ENCODE assay signal across 8 cellular contexts in genomic region chr10:59830601-59831259, GRCh38.
A peak's percentile ranks its signal among the peaks of the same experiment; 100 is the strongest.
DNase-seq lines count a peak whose midpoint lies in the region; ATAC-seq and TF ChIP-seq lines count a peak whose summit lies in the region.

No MANE protein-coding gene starts in this region.

- H3K9me2 ChIP-seq in OCI-LY1 (ENCODE audit: low read depth, low read length), result no peaks in the 10 kb centered on the region

- H3K4me1 ChIP-seq in OCI-LY1 (ENCODE audit: insufficient read depth, low read length, severe bottlenecking) (peaks cover 22% of the 10 kb centered on the region), colonic mucosa (no peaks in the 10 kb centered on the region), left lung (no peaks in the 10 kb centered on the region)

- no peak overlapping the region for H3K4me3 ChIP-seq in OCI-LY1 (ENCODE audit: low read depth, low read length, poor library complexity, severe bottlenecking)
- no peak overlapping the region for H3K4me3 ChIP-seq in colonic mucosa
- no peak overlapping the region for H3K4me3 ChIP-seq in left lung

- H3K9me3 ChIP-seq in OCI-LY1 (ENCODE audit: low read length) (no peaks in the 10 kb centered on the region), colonic mucosa (no peaks in the 10 kb centered on the region), left lung (no peaks in the 10 kb centered on the region)

- no peaks in the 10 kb centered on the region; the same call in 1 of the 2 replicates for H3K79me2 ChIP-seq in OCI-LY1 (ENCODE audit: insufficient read depth, low read length)

- H3F3A ChIP-seq in OCI-LY1 (ENCODE audit: insufficient read depth, low read length), result peaks cover 13% of the 10 kb centered on the region

- TF ChIP-seq CTCF in OCI-LY1 (IDR thresholded peaks at IDR 0.05; ENCODE audit: low read length), result peak; percentile 76
- TF ChIP-seq CTCF in colonic mucosa (IDR thresholded peaks at IDR 0.05), result peak; percentile 69
- peak; percentile 64 for TF ChIP-seq CTCF in left lung (IDR thresholded peaks at IDR 0.05)

- no peak overlapping the region for H3K27ac ChIP-seq in OCI-LY1 (ENCODE audit: low read depth, low read length, poor library complexity, severe bottlenecking)
- no peak overlapping the region for H3K27ac ChIP-seq in colonic mucosa
- no peak overlapping the region for H3K27ac ChIP-seq in left lung

- peak; percentile 79 for ATAC-seq in left lung
- ATAC-seq in HG03521 (IDR thresholded peaks at IDR 0.05; ENCODE audit: unreplicated experiment), result no peak
- no peak for ATAC-seq in HG03342 (IDR thresholded peaks at IDR 0.05; ENCODE audit: unreplicated experiment)

- H3K4me2 ChIP-seq in OCI-LY1 (ENCODE audit: low read length), result no peak overlapping the region

- peaks cover 61% of the 10 kb centered on the region for H3K36me3 ChIP-seq in OCI-LY1 (ENCODE audit: insufficient read depth, low read length)
- H3K36me3 ChIP-seq in colonic mucosa, result no peaks in the 10 kb centered on the region
- H3K36me3 ChIP-seq in left lung, result peaks cover 0 to 24% of the 10 kb centered on the region in 2 donors

- DNase-seq in Caki2 (ENCODE audit: low read depth) (peak; percentile 33), H4 (ENCODE audit: low spot score) (peak; percentile 34), colonic mucosa (peak; percentile 66), left lung (no peak), NCI-H187 (lab: John Stamatoyannopoulos, UW) (no peak)

- H3K9ac ChIP-seq in OCI-LY1 (ENCODE audit: low read length), result no peak overlapping the region
- no peak overlapping the region for H3K9ac ChIP-seq in colonic mucosa (ENCODE audit: low read depth in 2 of 2, low read length in 2 of 2)

- in situ Hi-C loops in Caki2 (cut with HindIII; ENCODE audit: low pct_unique_long_range_greater_than_20kb, low sequenced_read_pairs), result no loop called here

- intact Hi-C loops in colonic mucosa (cut with DNase I) (loop anchor here (5.0 kb wide), 1 partner anchor 202 kb away; no protein-coding TSS in a partner anchor), left lung (cut with DNase I) (no loop called here)

- H3K27me3 ChIP-seq in OCI-LY1 (ENCODE audit: insufficient read depth, low read length), result no peaks in the 10 kb centered on the region
- no peaks in the 10 kb centered on the region for H3K27me3 ChIP-seq in colonic mucosa
- H3K27me3 ChIP-seq in left lung, result no peaks in the 10 kb centered on the region

- H4K20me1 ChIP-seq in OCI-LY1 (ENCODE audit: insufficient read depth, low read length), result no peaks in the 10 kb centered on the region

- no peak overlapping the region for H2AFZ ChIP-seq in OCI-LY1 (ENCODE audit: low read length)

Comparison
In these comparisons a context has a peak if more than half of its experiments do, and no peak if none do; other contexts are left out.
1. DNase-seq: peak in Caki2 (single experiment), H4 (single experiment) and colonic mucosa (single experiment); none in left lung (0 of 2) and NCI-H187 (0 of 2).
2. Peak in every context shown above with its lines, with median percentiles within 50 percentile points of each other: CTCF ChIP-seq.